9 cellular contexts compared by ENCODE assay signal in genomic region chr3:176663819-176664218, GRCh38.
DNase-seq lines count a peak whose midpoint lies in the region; ATAC-seq and TF ChIP-seq lines count a peak whose summit lies in the region.
"Had no signal": no experiment of that assay in that cellular context is flagged by ENCODE, and none has a peak within 500 bp of the region (broad histone marks: within the 10 kb centered on the region; RNA-seq: fewer than 3 reads in every experiment).

No MANE protein-coding gene starts in this region.

- peak; percentile 61 for DNase-seq in AG09309 (ENCODE audit: low read depth)
- DNase-seq in HFFc6 = peak; percentile 48
- peak; percentile 66 for DNase-seq in NCI-H510A treated with DMSO at 0.1 percent for 48 hours (lab: John Stamatoyannopoulos, UW)
- DNase-seq in breast epithelium (ENCODE audit: low spot score in 2 of 2) = no peak
- DNase-seq in medulla oblongata (ENCODE audit: extremely low spot score) = peak; percentile 66
- DNase-seq in occipital lobe (lab: John Stamatoyannopoulos, UW) = no peak
- no peak for DNase-seq in activated effector memory CD4-positive, alpha-beta T cell treated with anti-CD3 and anti-CD28 coated beads, Interleukin-2, amount 50 U/mL, for 16 hours

- no peaks in the 10 kb centered on the region for H3K4me1 ChIP-seq in breast epithelium

- no peaks in the 10 kb centered on the region for H3K36me3 ChIP-seq in breast epithelium

- no peak overlapping the region for H3K27ac ChIP-seq in breast epithelium

- intact Hi-C loops in breast epithelium (cut with DNase I; ENCODE audit: low total_unique reads) = no loop called here

- ATAC-seq in GM21381 (IDR thresholded peaks at IDR 0.05; ENCODE audit: unreplicated experiment) = no peak

- H3K27me3 Mint-ChIP-seq in HFFc6 (ENCODE audit: insufficient read depth) = no peaks in the 10 kb centered on the region
- H3K27me3 Mint-ChIP-seq: stimulated activated naive CD8-positive, alpha-beta T cell treated with anti-CD3 and anti-CD28 coated beads, Interleukin-15, Interleukin-2, amounts not matched to agents 100 ng/mL and 50 ng/mL, for 24 hours had no signal

- H3K4me3 ChIP-seq in AG09309 (ENCODE audit: control insufficient read depth, low read depth, low read length) (no peak overlapping the region), breast epithelium (no peak overlapping the region)

- H3K36me3 Mint-ChIP-seq in HFFc6 (ENCODE audit: low read depth) = no peaks in the 10 kb centered on the region

- H3K4me3 Mint-ChIP-seq in HFFc6 = no peak overlapping the region; the same call in 1 of the 2 replicates
- H3K4me3 Mint-ChIP-seq: stimulated activated naive CD8-positive, alpha-beta T cell treated with anti-CD3 and anti-CD28 coated beads, Interleukin-15, Interleukin-2, amounts not matched to agents 100 ng/mL and 50 ng/mL, for 24 hours had no signal

- H3K27me3 ChIP-seq in breast epithelium = no peaks in the 10 kb centered on the region

- H3K9me3 ChIP-seq in breast epithelium = no peaks in the 10 kb centered on the region

- no peaks in the 10 kb centered on the region for H3K9me3 Mint-ChIP-seq in HFFc6

- H3K4me1 Mint-ChIP-seq in HFFc6 (ENCODE audit: low read depth) = peaks cover 16% of the 10 kb centered on the region

- H3K27ac Mint-ChIP-seq in HFFc6 = no peak overlapping the region
- H3K27ac Mint-ChIP-seq: stimulated activated naive CD8-positive, alpha-beta T cell treated with anti-CD3 and anti-CD28 coated beads, Interleukin-15, Interleukin-2, amounts not matched to agents 100 ng/mL and 50 ng/mL, for 24 hours had no signal

- TF ChIP-seq POLR2A in breast epithelium (IDR thresholded peaks at IDR 0.05) = no peak

- TF ChIP-seq CTCF in AG09309 (IDR thresholded peaks at IDR 0.05; ENCODE audit: control insufficient read depth, insufficient read depth, low read depth, low read length, missing control alignments) (peak; percentile 39), HFFc6 (IDR thresholded peaks at IDR 0.05) (peak; percentile 67), breast epithelium (IDR thresholded peaks at IDR 0.05) (peak in 2 of 3 donors; percentile 30 to 40)

Comparison
In these comparisons a context has a peak if more than half of its experiments do, and no peak if none do; other contexts are left out.
1. DNase-seq: peak in AG09309 (single experiment), HFFc6 (single experiment), NCI-H510A treated with DMSO at 0.1 percent for 48 hours (single experiment) and medulla oblongata (single experiment); none in breast epithelium (0 of 2), occipital lobe (single experiment) and activated effector memory CD4-positive, alpha-beta T cell treated with anti-CD3 and anti-CD28 coated beads, Interleukin-2, amount 50 U/mL, for 16 hours (single experiment).
2. Peak in every context shown above with its lines, with median percentiles within 50 percentile points of each other: CTCF ChIP-seq.